8 cellular contexts compared by ENCODE assay signal in the genomic region with DNA sequence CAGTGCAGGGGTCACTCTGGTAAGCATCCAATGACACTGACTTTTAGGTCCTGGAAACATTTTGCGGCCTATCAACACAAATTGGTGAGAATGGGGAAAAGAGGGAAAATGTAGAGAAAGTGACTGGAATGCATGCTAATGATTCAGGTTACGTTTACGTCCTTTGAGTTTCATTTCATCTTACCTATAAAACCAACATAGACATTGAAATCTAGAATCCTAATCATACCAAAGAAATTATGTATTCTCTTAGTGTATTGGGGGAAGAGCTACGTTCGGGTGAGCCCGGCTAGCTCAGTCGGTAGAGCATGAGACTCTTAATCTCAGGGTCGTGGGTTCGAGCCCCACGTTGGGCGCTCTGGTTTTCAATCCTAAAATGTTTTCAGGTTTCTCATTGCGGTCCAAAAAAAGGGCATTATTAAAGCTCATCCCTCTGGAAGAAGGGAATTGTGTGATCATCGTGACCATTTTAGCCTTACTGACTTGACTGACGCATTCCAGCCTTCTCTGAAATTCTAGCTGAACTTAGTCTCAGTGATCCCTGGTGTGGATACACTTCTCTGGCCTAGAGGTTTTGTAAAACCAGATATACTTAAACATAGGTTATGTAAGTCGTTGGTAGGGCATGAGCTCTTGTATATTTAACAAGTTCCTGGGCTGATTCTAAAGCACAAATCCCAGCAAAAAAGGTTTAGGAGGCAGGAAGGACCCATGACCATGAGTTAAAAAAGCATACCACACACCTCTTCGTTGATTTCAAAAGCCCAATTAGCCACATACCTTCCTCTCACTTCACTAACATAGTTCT. TPM values are rescaled to one million over a fixed set of nuclear protein-coding genes. Genes with fewer than 3 reads are reported as not detected.
DNase-seq lines count a peak whose midpoint lies in the region; ATAC-seq and TF ChIP-seq lines count a peak whose summit lies in the region.

No MANE protein-coding gene starts in this region.

- no peaks in the 10 kb centered on the region for H3F3A ChIP-seq in GM23338 (replicated peaks; ENCODE audit: low read depth)

- no peaks in the 10 kb centered on the region for H3K36me3 Mint-ChIP-seq in GM23338 (ENCODE audit: low read depth)

- TF ChIP-seq POLR2A in lower leg skin (IDR thresholded peaks at IDR 0.05): no peak

- H3K27me3 ChIP-seq in GM23338 (ENCODE audit: insufficient read depth) (no peaks in the 10 kb centered on the region), NT2/D1 (ENCODE audit: insufficient read depth, insufficient read length) (no peaks in the 10 kb centered on the region), ascending aorta (no peaks in the 10 kb centered on the region)
- H3K27me3 ChIP-seq in effector memory CD4-positive, alpha-beta T cell (replicated peaks; ENCODE audit: control insufficient read depth, insufficient read depth, low read length, poor library complexity, severe bottlenecking): no peaks in the 10 kb centered on the region

- ATAC-seq in GM23338 (peak; percentile 66), left lobe of liver (peak; percentile 28), GM21367 (IDR thresholded peaks at IDR 0.05; ENCODE audit: unreplicated experiment) (no peak)

- whole genome bisulfite sequencing in lower leg skin, 2 donors: 35 to 41% methylated on average over 16 of the region's 16 CpGs

- H4K20me1 ChIP-seq in GM23338 (replicated peaks; ENCODE audit: insufficient read depth): no peaks in the 10 kb centered on the region

- TF ChIP-seq CTCF in AG09319 (IDR thresholded peaks at IDR 0.05; ENCODE audit: low read depth, low read length) (no peak), GM23338 (conservative IDR thresholded peaks at IDR 0.05; ENCODE audit: low read depth in 2 of 2) (no peak), ascending aorta (IDR thresholded peaks at IDR 0.05) (no peak), lower leg skin (IDR thresholded peaks at IDR 0.05) (no peak)

- H2AFZ ChIP-seq in GM23338: peak overlapping the region; percentile 15; the same call in 1 of the 2 replicates

- no peaks in the 10 kb centered on the region for H3K79me2 ChIP-seq in GM23338 (replicated peaks; ENCODE audit: insufficient read depth)

- H3K9me3 ChIP-seq in NT2/D1 (ENCODE audit: insufficient read depth, low read length): no peaks in the 10 kb centered on the region
- no peaks in the 10 kb centered on the region for H3K9me3 ChIP-seq in ascending aorta
- H3K9me3 ChIP-seq in effector memory CD4-positive, alpha-beta T cell (ENCODE audit: control insufficient read depth, low read length): no peaks in the 10 kb centered on the region

- H3K27ac Mint-ChIP-seq in GM23338: peak overlapping the region; percentile 89

- peak overlapping the region; percentile 38 for H3K9ac ChIP-seq in NT2/D1 (ENCODE audit: insufficient read length, low read depth)

- no peak overlapping the region; the same call in 2 of the 3 replicates for H3K4me3 Mint-ChIP-seq in GM23338

- H3K27me3 Mint-ChIP-seq in GM23338 (ENCODE audit: insufficient read depth, low read depth, poor library complexity): peaks cover 17% of the 10 kb centered on the region

- H3K9me3 Mint-ChIP-seq in GM23338: peaks cover 9% of the 10 kb centered on the region

- H3K4me1 Mint-ChIP-seq in GM23338: peaks cover 6% of the 10 kb centered on the region; the same call in 2 of the 3 replicates

- H3K36me3 ChIP-seq in GM23338 (ENCODE audit: insufficient read depth) (no peaks in the 10 kb centered on the region), NT2/D1 (ENCODE audit: insufficient read depth, insufficient read length, low read length) (no peaks in the 10 kb centered on the region), ascending aorta (no peaks in the 10 kb centered on the region)
- no peaks in the 10 kb centered on the region for H3K36me3 ChIP-seq in effector memory CD4-positive, alpha-beta T cell (ENCODE audit: control insufficient read depth, insufficient read depth, low read length)

- DNase-seq in AG09319 (ENCODE audit: extremely low read depth, low read depth) (peak; percentile 83), GM23338 (ENCODE audit: low spot score) (peak; percentile 89), NT2/D1 (ENCODE audit: low read depth, low spot score) (no peak), ascending aorta (ENCODE audit: low spot score in 2 of 2) (peak in 1 of 2 donors; percentile 77), left lobe of liver (ENCODE audit: low spot score) (no peak), lower leg skin (ENCODE audit: low spot score in 2 of 2) (no peak)
- no peak for DNase-seq in effector memory CD4-positive, alpha-beta T cell

- H3K9me2 ChIP-seq in GM23338 (ENCODE audit: insufficient read depth): no peaks in the 10 kb centered on the region

- H3K4me3 ChIP-seq in GM23338 (peak overlapping the region; percentile 70), NT2/D1 (ENCODE audit: insufficient read length, low read depth) (peak overlapping the region; percentile 43), ascending aorta (no peak overlapping the region), lower leg skin (ENCODE audit: low read depth, poor library complexity, severe bottlenecking) (no peak overlapping the region)
- no peak overlapping the region for H3K4me3 ChIP-seq in effector memory CD4-positive, alpha-beta T cell (ENCODE audit: insufficient read depth, low read depth, low read length, poor library complexity, severe bottlenecking)

- intact Hi-C loops in ascending aorta (cut with DNase I) (loop anchor here (10.0 kb wide), 2 partner anchors 532 to 918 kb away; a partner anchor contains a TSS), lower leg skin (cut with DNase I; ENCODE audit: low total_unique reads) (no loop called here)

- peak overlapping the region; percentile 83 for H3K4me2 ChIP-seq in GM23338

- H3K27ac ChIP-seq in GM23338 (ENCODE audit: low read depth) (no peak overlapping the region), ascending aorta (peak overlapping the region; percentile 42 to 46)
- no peak overlapping the region for H3K27ac ChIP-seq in effector memory CD4-positive, alpha-beta T cell (ENCODE audit: insufficient read depth, low read length, poor library complexity, severe bottlenecking)

- no peaks in the 10 kb centered on the region for H3K4me1 ChIP-seq in GM23338 (ENCODE audit: insufficient read depth)
- no peaks in the 10 kb centered on the region for H3K4me1 ChIP-seq in NT2/D1 (ENCODE audit: insufficient read depth, insufficient read length)
- H3K4me1 ChIP-seq in ascending aorta: peaks cover 0 to 4% of the 10 kb centered on the region in 2 donors
- peaks cover 3% of the 10 kb centered on the region for H3K4me1 ChIP-seq in effector memory CD4-positive, alpha-beta T cell (ENCODE audit: control insufficient read depth, insufficient read depth, low read length, poor library complexity, severe bottlenecking)

TF ChIP-seq in GM23338, 12 proteins besides CTCF, POLR2A, EP300 and RAD21:
- TF ChIP-seq ZNF114 (CRISPR knock-in tag; IDR thresholded peaks at IDR 0.05): no peak
- peak; percentile 53; the same call in 1 of the 2 replicates for TF ChIP-seq NANOG (IDR thresholded peaks at IDR 0.05; ENCODE audit: borderline replicate concordance)
- no peak for TF ChIP-seq CREB1 (CRISPR knock-in tag; IDR thresholded peaks at IDR 0.05; ENCODE audit: low read depth)

RNA-seq across cellular contexts. Expression of a gene that starts 18.3 kb away (rescaled TPM):
- 76.5 and 91.4 TPM in 2 replicates for total RNA-seq in GM23338 (2014; rRNA removed; shearing (Covaris generic))
- 26.2 and 35.3 TPM in 2 replicates for polyA plus RNA-seq in GM23338 (2016; fragmentation: Nextera tagmentation; extraction: Ambion mirVana)
- total RNA-seq in ascending aorta: 20.6 TPM
- 4.7 TPM for total RNA-seq in left lobe of liver
- total RNA-seq in lower leg skin: 10 to 100 TPM; 27.1 to 43.0 (median 39.2) TPM

RNA-seq across cellular contexts. Expression of a gene that starts 40.3 kb away (rescaled TPM):
- 25.7 and 28.9 TPM in 2 replicates for total RNA-seq in GM23338 (2014; rRNA removed; shearing (Covaris generic))
- polyA plus RNA-seq in GM23338 (2016; fragmentation: Nextera tagmentation; extraction: Ambion mirVana): 28.5 and 29.1 TPM in 2 replicates
- total RNA-seq in ascending aorta (20.1 TPM), left lobe of liver (7.3 TPM), lower leg skin (10 to 100 TPM; 22.0 to 25.7 (median 24.2) TPM)

RNA-seq across cellular contexts. Expression of a gene that starts 56.4 kb away (rescaled TPM):
- 0.38 and 0.50 TPM in 2 replicates for total RNA-seq in GM23338 (2014; rRNA removed; shearing (Covaris generic))
- polyA plus RNA-seq in GM23338 (2016; fragmentation: Nextera tagmentation; extraction: Ambion mirVana): 0.09 and 0.13 TPM in 2 replicates
- total RNA-seq in ascending aorta (not detected), left lobe of liver (not detected), lower leg skin (not detected)

Comparison
In these comparisons a context has a peak if more than half of its experiments do, and no peak if none do; other contexts are left out.
1. DNase-seq: peak in AG09319 (single experiment) and GM23338 (single experiment); none in NT2/D1 (single experiment), left lobe of liver (single experiment), lower leg skin (0 of 2) and effector memory CD4-positive, alpha-beta T cell (0 of 3).
2. H3K27ac ChIP-seq: peak in ascending aorta (2 of 2); none in GM23338 (single experiment) and effector memory CD4-positive, alpha-beta T cell (single experiment).
3. H3K4me3 ChIP-seq: peak in GM23338 (single experiment) and NT2/D1 (single experiment); none in ascending aorta (0 of 2), lower leg skin (single experiment) and effector memory CD4-positive, alpha-beta T cell (single experiment).